In the genomic region with DNA sequence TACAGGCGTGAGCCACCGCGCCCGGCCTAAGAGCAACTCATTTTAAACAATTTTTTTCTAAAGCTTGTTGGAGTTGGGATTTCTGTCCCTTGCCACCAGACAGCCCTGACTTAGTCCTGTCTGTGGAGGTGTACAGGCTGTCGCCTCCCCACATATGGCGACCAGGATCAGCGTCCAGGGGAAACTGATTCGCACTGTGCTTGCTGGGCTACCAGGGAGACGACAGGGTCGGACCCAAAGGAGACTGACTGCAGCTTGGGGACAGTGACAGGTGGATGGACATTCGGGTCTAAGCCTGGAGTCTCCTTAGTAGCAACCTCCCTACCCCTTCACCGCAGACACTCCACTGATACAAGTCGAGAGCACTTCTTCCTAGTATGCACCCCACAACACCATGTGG, we compare ENCODE assay signal across 25 cellular contexts.
"Had no signal": no experiment of that assay in that cellular context is flagged by ENCODE, and none has a peak within 500 bp of the region (broad histone marks: within the 10 kb centered on the region; RNA-seq: fewer than 3 reads in every experiment).

No MANE protein-coding gene starts in this region.

- H3K27me3 Mint-ChIP-seq: activated CD8-positive, alpha-beta T cell treated with anti-CD3 and anti-CD28 coated beads for 36 hours; activated naive CD8-positive, alpha-beta T cell treated with anti-CD3 and anti-CD28 coated beads for 36 hours; activated T-helper 17 cell treated with anti-CD3 and anti-CD28 coated beads, Interleukin-2, amount 50 U/mL, for 72 hours; naive B cell; type B pancreatic cell had no signal

- H3K27ac ChIP-seq: adrenal gland, body of pancreas, esophagus squamous epithelium, pancreas, psoas muscle, thoracic aorta, vagina had no signal

- H3K27ac Mint-ChIP-seq: activated CD8-positive, alpha-beta T cell treated with anti-CD3 and anti-CD28 coated beads for 36 hours; activated naive CD8-positive, alpha-beta T cell treated with anti-CD3 and anti-CD28 coated beads for 36 hours; activated T-helper 17 cell treated with anti-CD3 and anti-CD28 coated beads, Interleukin-2, amount 50 U/mL, for 72 hours; mesothelial cell of epicardium; type B pancreatic cell; WTC11 had no signal

- H3K27me3 ChIP-seq: adrenal gland, body of pancreas, esophagus squamous epithelium, pancreas, vagina had no signal

- DNase-seq: activated CD4-positive, alpha-beta T cell treated with anti-CD3 and anti-CD28 coated beads, Interleukin-2, amount 50 U/mL, for 1 hour; activated CD8-positive, alpha-beta T cell treated with anti-CD3 and anti-CD28 coated beads for 36 hours; activated naive CD4-positive, alpha-beta T cell treated with Interleukin-2 at 50 U/mL for 16 hours; activated naive CD8-positive, alpha-beta T cell treated with anti-CD3 and anti-CD28 coated beads for 36 hours; activated T-cell treated with anti-CD3 and anti-CD28 coated beads, Interleukin-2, amount 50 U/mL, for 4 hours; adrenal gland; cerebellar nuclear complex; cortex of kidney; esophagus squamous epithelium; foreskin melanocyte; left cardiac atrium; naive B cell; nephron progenitor cell; psoas muscle; stimulated activated naive CD8-positive, alpha-beta T cell treated with anti-CD3 and anti-CD28 coated beads, Interleukin-15, Interleukin-2, amounts not matched to agents 100 U/mL and 50 U/mL, for 24 hours; T-helper 2 cell had no signal

- H3K4me3 Mint-ChIP-seq: activated CD8-positive, alpha-beta T cell treated with anti-CD3 and anti-CD28 coated beads for 36 hours; activated naive CD8-positive, alpha-beta T cell treated with anti-CD3 and anti-CD28 coated beads for 36 hours; activated T-cell treated with anti-CD3 and anti-CD28 coated beads, Interleukin-2, amount 50 U/mL, for 4 hours; activated T-helper 17 cell treated with anti-CD3 and anti-CD28 coated beads, Interleukin-2, amount 50 U/mL, for 72 hours; mesothelial cell of epicardium; naive B cell; nephron progenitor cell; type B pancreatic cell; WTC11 had no signal

- H3K4me3 ChIP-seq: adrenal gland, body of pancreas, esophagus squamous epithelium, pancreas, psoas muscle, thoracic aorta, vagina had no signal

- H3K9me3 Mint-ChIP-seq: activated CD8-positive, alpha-beta T cell treated with anti-CD3 and anti-CD28 coated beads for 36 hours; activated T-cell treated with anti-CD3 and anti-CD28 coated beads, Interleukin-2, amount 50 U/mL, for 4 hours; activated T-helper 17 cell treated with anti-CD3 and anti-CD28 coated beads, Interleukin-2, amount 50 U/mL, for 72 hours; mesothelial cell of epicardium; nephron progenitor cell; type B pancreatic cell; WTC11 had no signal

- H3K9me3 ChIP-seq: adrenal gland, body of pancreas, esophagus squamous epithelium, pancreas, psoas muscle, thoracic aorta, vagina had no signal

- ATAC-seq: activated CD8-positive, alpha-beta T cell treated with anti-CD3 and anti-CD28 coated beads for 36 hours; activated T-cell treated with anti-CD3 and anti-CD28 coated beads, Interleukin-2, amount 50 U/mL, for 4 hours; activated T-helper 17 cell treated with anti-CD3 and anti-CD28 coated beads, Interleukin-2, amount 50 U/mL, for 72 hours; body of pancreas; left cardiac atrium; psoas muscle; SK-N-SH treated with all-trans-retinoic acid at 6 μM for 48 hours; stimulated activated naive CD8-positive, alpha-beta T cell treated with anti-CD3 and anti-CD28 coated beads, Interleukin-15, Interleukin-2, amounts not matched to agents 100 U/mL and 50 U/mL, for 24 hours; WTC11 had no signal

- H3K4me1 Mint-ChIP-seq: mesothelial cell of epicardium, nephron progenitor cell had no signal

- H3K4me1 ChIP-seq: adrenal gland, body of pancreas, esophagus squamous epithelium, pancreas, psoas muscle, vagina had no signal
